ENCODE assay signal across 4 cellular contexts in genomic region chr15:30213733-30214132, GRCh38.
DNase-seq lines count a peak whose midpoint lies in the region; ATAC-seq, FAIRE-seq and TF ChIP-seq lines count a peak whose summit lies in the region.
"Not testable (repeated sequence)": the region's sequence is repeated elsewhere in the genome, so short reads cannot be mapped to it uniquely, and the experiment has no call there.

No MANE protein-coding gene starts in this region.

- not testable (repeated sequence) for H3K9me2 ChIP-seq in GM23338 (ENCODE audit: insufficient read depth)

- H3K18ac ChIP-seq in H1 (ENCODE audit: extremely low read depth, low read length) = not testable (repeated sequence)

- H3K56ac ChIP-seq in H1 (replicated peaks; ENCODE audit: insufficient read length, low read depth, low read length) = not testable (repeated sequence)

- not testable (repeated sequence) for H4K20me1 ChIP-seq in GM23338 (replicated peaks; ENCODE audit: insufficient read depth); H1 (replicated peaks in 1 of 2; ENCODE audit: control insufficient read depth in 1 of 2, insufficient read depth in 2 of 2, low read length in 2 of 2); HepG2 (ENCODE audit: insufficient read depth, low read length)

- in situ Hi-C loops in HepG2 (cut with HindIII; ENCODE audit: extremely low pct_ligation_motif_present, low pct_unique_long_range_greater_than_20kb) = not testable (repeated sequence)

- H3K4ac ChIP-seq in H1 (replicated peaks; ENCODE audit: insufficient read length, low read depth, low read length) = not testable (repeated sequence)

- H3K14ac ChIP-seq in H1 (ENCODE audit: insufficient read length) = not testable (repeated sequence)

- H3K36me3 Mint-ChIP-seq in GM23338 (ENCODE audit: low read depth); WTC11: not testable (repeated sequence)

- ATAC-seq in GM23338 = peak; percentile 52; the same call in 2 of the 3 replicates
- ATAC-seq in WTC11 = peak; percentile 70
- not testable (repeated sequence) for ATAC-seq in HepG2

- H2BK12ac ChIP-seq in H1 (ENCODE audit: low read depth, low read length) = not testable (repeated sequence)

- not testable (repeated sequence) for H3K9me3 ChIP-seq in H1 (ENCODE audit: insufficient read depth in 2 of 2, low read depth in 1 of 2, low read length in 1 of 2); HepG2 (ENCODE audit: low read length)

- H2AK5ac ChIP-seq in H1 (ENCODE audit: low read depth, low read length) = not testable (repeated sequence)

- H3K79me1 ChIP-seq in H1 (ENCODE audit: low read depth, low read length) = not testable (repeated sequence)

- no CpG with 5 or more reads among the region's 5 CpGs for WGBS in H1 (ENCODE audit: extremely low coverage in 1 of 2, insufficient coverage in 1 of 2, insufficient read length in 1 of 2, insufficient replicate concordance in 2 of 2, low coverage in 1 of 2, low lambda C conversion rate in 2 of 2, missing lambda C conversion rate in 1 of 2), 2 experiments
- no CpG with 5 or more reads among the region's 5 CpGs for WGBS in HepG2 (ENCODE audit: low lambda C conversion rate)

- H3K4me2 ChIP-seq in GM23338; H1 (ENCODE audit: insufficient read depth in 1 of 2, low read depth in 2 of 2, low read length in 2 of 2); HepG2 (ENCODE audit: low read depth, low read length): not testable (repeated sequence)

- H3K36me3 ChIP-seq in GM23338 (ENCODE audit: insufficient read depth); H1 (ENCODE audit: control insufficient read depth in 2 of 4, insufficient read depth in 4 of 4, low read length in 3 of 4); HepG2 (replicated peaks in 1 of 2; ENCODE audit: control insufficient read depth in 1 of 2, insufficient read depth in 2 of 2, low read length in 2 of 2): not testable (repeated sequence)

- H3K27me3 ChIP-seq in GM23338 (ENCODE audit: insufficient read depth); H1 (replicated peaks in 1 of 4; ENCODE audit: control insufficient read depth in 3 of 4, extremely low read depth in 1 of 4, insufficient read depth in 3 of 4, low read length in 3 of 4); HepG2 (ENCODE audit: control insufficient read depth in 1 of 2, insufficient read depth in 2 of 2, low read length in 2 of 2): not testable (repeated sequence)

- H3K9me3 Mint-ChIP-seq in GM23338, WTC11: not testable (repeated sequence)

- not testable (repeated sequence) for H3K27me3 Mint-ChIP-seq in GM23338 (ENCODE audit: insufficient read depth, low read depth, poor library complexity); WTC11 (ENCODE audit: low read depth)

- H4K8ac ChIP-seq in H1 (ENCODE audit: extremely low read depth, insufficient read depth, low read length) = not testable (repeated sequence)

- not testable (repeated sequence) for H2AFZ ChIP-seq in GM23338; H1 (ENCODE audit: low read length); HepG2 (ENCODE audit: low read length)

- DNase-seq in GM23338 (ENCODE audit: low spot score); WTC11 (ENCODE audit: low spot score); H1 (ENCODE audit: low read depth in 1 of 2, low spot score in 2 of 2); HepG2 (ENCODE audit: low spot score): not testable (repeated sequence)

- not testable (repeated sequence) for TF ChIP-seq POLR2A in H1 (IDR thresholded peaks at IDR 0.05; ENCODE audit: control extremely low read depth in 1 of 2, low read depth in 2 of 2, low read length in 2 of 2); HepG2 (IDR thresholded peaks at IDR 0.05; ENCODE audit: insufficient read depth in 1 of 2, low read depth in 2 of 2, low read length in 2 of 2)

- not testable (repeated sequence) for TF ChIP-seq EP300 in H1 (IDR thresholded peaks at IDR 0.05; ENCODE audit: borderline replicate concordance in 1 of 2, low read depth in 2 of 2, low read length in 2 of 2); HepG2 (IDR thresholded peaks at IDR 0.05; ENCODE audit: low read depth in 2 of 2, low read length in 2 of 2); HepG2 (CRISPR knock-in tag; IDR thresholded peaks at IDR 0.05; ENCODE audit: borderline replicate concordance)

- H4K5ac ChIP-seq in H1 (ENCODE audit: insufficient read length, low read depth, low read length) = not testable (repeated sequence)

- intact Hi-C loops in HepG2 (cut with micrococcal nuclease; ENCODE audit: unreplicated experiment) = not testable (repeated sequence)

- H3K23ac ChIP-seq in H1 (ENCODE audit: insufficient read length) = not testable (repeated sequence)

- H3K4me1 Mint-ChIP-seq in GM23338, WTC11: not testable (repeated sequence)

- H3K9ac ChIP-seq in H1 (replicated peaks in 1 of 4; ENCODE audit: extremely low read depth in 1 of 4, low read depth in 3 of 4, low read length in 3 of 4); HepG2 (ENCODE audit: insufficient read depth, low read depth, low read length): not testable (repeated sequence)

- H2BK120ac ChIP-seq in H1 (replicated peaks; ENCODE audit: low read depth, low read length) = not testable (repeated sequence)

- not testable (repeated sequence) for H3K4me3 ChIP-seq in GM23338; H1 (ENCODE audit: extremely low read depth in 1 of 4, insufficient read depth in 2 of 4, low read depth in 3 of 4, low read length in 4 of 4); HepG2 (replicated peaks in 1 of 3; ENCODE audit: insufficient read depth in 1 of 3, low read depth in 2 of 3, low read length in 3 of 3)

- H3K79me2 ChIP-seq in GM23338 (replicated peaks; ENCODE audit: insufficient read depth); H1 (ENCODE audit: control insufficient read depth in 1 of 2, insufficient read depth in 2 of 2, low read length in 2 of 2); HepG2 (ENCODE audit: insufficient read depth, low read length): not testable (repeated sequence)

- TF ChIP-seq CTCF in GM23338 (conservative IDR thresholded peaks at IDR 0.05; ENCODE audit: low read depth in 2 of 2); WTC11 (IDR thresholded peaks at IDR 0.05); H1 (IDR thresholded peaks at IDR 0.05; ENCODE audit: control extremely low read depth in 1 of 3, insufficient read depth in 1 of 3, low read depth in 1 of 3, low read length in 3 of 3); HepG2 (CRISPR knock-in tag; IDR thresholded peaks at IDR 0.05): not testable (repeated sequence)

- H3K27ac ChIP-seq in GM23338 (ENCODE audit: low read depth); H1 (ENCODE audit: low read depth, low read length); HepG2 (ENCODE audit: extremely low read length, insufficient read depth, low read length): not testable (repeated sequence)

- H2BK15ac ChIP-seq in H1 (ENCODE audit: low read length) = not testable (repeated sequence)

- CTCF ChIA-PET in WTC11 (lab: Charles Lee); H1 (lab: Charles Lee; ENCODE audit: partially characterized antibody); HepG2 (lab: Yijun Ruan, JAX; ENCODE audit: low intra/inter-chr PET ratio, low total read pairs): not testable (repeated sequence)

- not testable (repeated sequence) for H4K91ac ChIP-seq in H1 (replicated peaks; ENCODE audit: insufficient read length, low read length)

- not testable (repeated sequence) for TF ChIP-seq RAD21 in H1 (IDR thresholded peaks at IDR 0.05 in 1 of 2, conservative IDR thresholded peaks at IDR 0.05 in 1 of 2; ENCODE audit: low read depth in 2 of 2, low read length in 2 of 2); HepG2 (CRISPR knock-in tag; IDR thresholded peaks at IDR 0.05)

- H3K23me2 ChIP-seq in H1 (ENCODE audit: low read depth, low read length) = not testable (repeated sequence)

- FAIRE-seq in H1 (lab: Jason Lieb, UNC) (peak; percentile 7), HepG2 (lab: Jason Lieb, UNC) (peak; percentile 8)

- not testable (repeated sequence) for H3F3A ChIP-seq in GM23338 (replicated peaks; ENCODE audit: low read depth)

- H2BK20ac ChIP-seq in H1 (ENCODE audit: low read length) = not testable (repeated sequence)

- not testable (repeated sequence) for H3K27ac Mint-ChIP-seq in GM23338, WTC11

- H3K4me1 ChIP-seq in GM23338 (ENCODE audit: insufficient read depth); H1 (replicated peaks in 1 of 4; ENCODE audit: control insufficient read depth in 3 of 4, insufficient read depth in 4 of 4, low read length in 3 of 4); HepG2 (ENCODE audit: insufficient read depth, low read length): not testable (repeated sequence)

- not testable (repeated sequence) for BruUV-seq in HepG2 (replicated peaks; lab: Mats Ljungman, UMichigan)

- H3K4me3 Mint-ChIP-seq in GM23338, WTC11: not testable (repeated sequence)

- H2BK5ac ChIP-seq in H1 (ENCODE audit: low read depth, low read length) = not testable (repeated sequence)

- POLR2A ChIA-PET in WTC11 (lab: Charles Lee); H1 (lab: Charles Lee; ENCODE audit: partially characterized antibody); HepG2 (lab: Yijun Ruan, JAX): not testable (repeated sequence)
